In genomic region chrX:119206203-119206602, GRCh38 we compare ENCODE assay signal across 1 cellular context.
A peak's percentile ranks its signal among the peaks of the same experiment; 100 is the strongest.
TF ChIP-seq lines count a peak whose summit lies in the region.

No MANE protein-coding gene starts in this region.

TF ChIP-seq in K562, 482 proteins besides CTCF, POLR2A, EP300 and RAD21 (continued from another document and continues in another):
- TF ChIP-seq NKRF (IDR thresholded peaks at IDR 0.05; ENCODE audit: borderline replicate concordance) (no peak), NCOA6 (IDR thresholded peaks at IDR 0.05) (no peak), ETV5 (CRISPR knock-in tag; IDR thresholded peaks at IDR 0.05; ENCODE audit: low read depth) (no peak), ILK (tag; IDR thresholded peaks at IDR 0.05; ENCODE audit: borderline replicate concordance, low read depth) (no peak), MTA1 (IDR thresholded peaks at IDR 0.05; ENCODE audit: borderline replicate concordance) (no peak; the same call in 1 of the 2 replicates), ZNF143 (CRISPR knock-in tag; IDR thresholded peaks at IDR 0.05) (no peak), SIX5 (IDR thresholded peaks at IDR 0.05; ENCODE audit: borderline replicate concordance in 1 of 2, insufficient read depth in 1 of 2, low read depth in 1 of 2, low read length in 2 of 2) (no peak), ZNF780A (CRISPR knock-in tag; IDR thresholded peaks at IDR 0.05) (no peak), SOX6 (IDR thresholded peaks at IDR 0.05) (peak; percentile 85), E2F6 (IDR thresholded peaks at IDR 0.05; ENCODE audit: borderline replicate concordance in 1 of 2, extremely low read depth in 1 of 2, insufficient read depth in 1 of 2, insufficient read length in 1 of 2, low read depth in 1 of 2, low read length in 1 of 2, poor library complexity in 1 of 2, severe bottlenecking in 1 of 2) (no peak), CEBPB (tag; IDR thresholded peaks at IDR 0.05) (peak; percentile 96), GATAD2A (IDR thresholded peaks at IDR 0.05) (no peak), ZNF239 (CRISPR knock-in tag; IDR thresholded peaks at IDR 0.05) (peak; percentile 11; the same call in 1 of the 2 replicates), FOSL1 (tag; conservative IDR thresholded peaks at IDR 0.05) (peak; percentile 44; the same call in 1 of the 2 replicates), ZNF764 (CRISPR knock-in tag; IDR thresholded peaks at IDR 0.05; ENCODE audit: low read depth) (no peak), ESRRA (IDR thresholded peaks at IDR 0.05; ENCODE audit: borderline replicate concordance, low read depth) (peak; percentile 27; the same call in 1 of the 2 replicates), CCNT2 (IDR thresholded peaks at IDR 0.05; ENCODE audit: borderline replicate concordance, extremely low read depth, insufficient read length, low read depth, low read length) (no peak), RFX1 (IDR thresholded peaks at IDR 0.05) (no peak), MITF (IDR thresholded peaks at IDR 0.05) (no peak), NFIX (CRISPR knock-in tag; IDR thresholded peaks at IDR 0.05; ENCODE audit: low read depth) (no peak), HMG20A (CRISPR knock-in tag; conservative IDR thresholded peaks at IDR 0.05) (no peak), NFE2 (IDR thresholded peaks at IDR 0.05; ENCODE audit: low read depth) (peak; percentile 82), ZNF609 (CRISPR knock-in tag; IDR thresholded peaks at IDR 0.05; ENCODE audit: borderline replicate concordance) (no peak), NFE2L1 (tag; IDR thresholded peaks at IDR 0.05; ENCODE audit: borderline replicate concordance, low read depth) (no peak), SMARCE1 (IDR thresholded peaks at IDR 0.05) (peak; percentile 39; the same call in 1 of the 2 replicates), CBFB (CRISPR knock-in tag; IDR thresholded peaks at IDR 0.05) (no peak), HDAC2 (IDR thresholded peaks at IDR 0.05) (peak; percentile 34; the same call in 1 of the 2 replicates), GABPB2 (CRISPR knock-in tag; conservative IDR thresholded peaks at IDR 0.05) (no peak), CGGBP1 (CRISPR knock-in tag; IDR thresholded peaks at IDR 0.05) (no peak), ZNF695 (CRISPR knock-in tag; IDR thresholded peaks at IDR 0.05) (no peak), MEF2A (IDR thresholded peaks at IDR 0.05; ENCODE audit: control insufficient read depth, low read depth, low read length) (no peak), KLF16 (IDR thresholded peaks at IDR 0.05) (no peak), ZFP36 (IDR thresholded peaks at IDR 0.05; ENCODE audit: low read depth, low read length, partially characterized antibody) (no peak), ARID3A (IDR thresholded peaks at IDR 0.05; ENCODE audit: borderline replicate concordance, low read depth, low read length) (no peak), USF2 (CRISPR knock-in tag; IDR thresholded peaks at IDR 0.05) (no peak), CC2D1A (IDR thresholded peaks at IDR 0.05) (no peak), ETS2 (tag; IDR thresholded peaks at IDR 0.05; ENCODE audit: borderline replicate concordance, poor library complexity, severe bottlenecking) (no peak)
- TF ChIP-seq, protein P1, sequence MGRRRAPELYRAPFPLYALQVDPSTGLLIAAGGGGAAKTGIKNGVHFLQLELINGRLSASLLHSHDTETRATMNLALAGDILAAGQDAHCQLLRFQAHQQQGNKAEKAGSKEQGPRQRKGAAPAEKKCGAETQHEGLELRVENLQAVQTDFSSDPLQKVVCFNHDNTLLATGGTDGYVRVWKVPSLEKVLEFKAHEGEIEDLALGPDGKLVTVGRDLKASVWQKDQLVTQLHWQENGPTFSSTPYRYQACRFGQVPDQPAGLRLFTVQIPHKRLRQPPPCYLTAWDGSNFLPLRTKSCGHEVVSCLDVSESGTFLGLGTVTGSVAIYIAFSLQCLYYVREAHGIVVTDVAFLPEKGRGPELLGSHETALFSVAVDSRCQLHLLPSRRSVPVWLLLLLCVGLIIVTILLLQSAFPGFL (CRISPR knock-in tag; IDR thresholded peaks at IDR 0.05), result no peak
- TF ChIP-seq, protein P2, sequence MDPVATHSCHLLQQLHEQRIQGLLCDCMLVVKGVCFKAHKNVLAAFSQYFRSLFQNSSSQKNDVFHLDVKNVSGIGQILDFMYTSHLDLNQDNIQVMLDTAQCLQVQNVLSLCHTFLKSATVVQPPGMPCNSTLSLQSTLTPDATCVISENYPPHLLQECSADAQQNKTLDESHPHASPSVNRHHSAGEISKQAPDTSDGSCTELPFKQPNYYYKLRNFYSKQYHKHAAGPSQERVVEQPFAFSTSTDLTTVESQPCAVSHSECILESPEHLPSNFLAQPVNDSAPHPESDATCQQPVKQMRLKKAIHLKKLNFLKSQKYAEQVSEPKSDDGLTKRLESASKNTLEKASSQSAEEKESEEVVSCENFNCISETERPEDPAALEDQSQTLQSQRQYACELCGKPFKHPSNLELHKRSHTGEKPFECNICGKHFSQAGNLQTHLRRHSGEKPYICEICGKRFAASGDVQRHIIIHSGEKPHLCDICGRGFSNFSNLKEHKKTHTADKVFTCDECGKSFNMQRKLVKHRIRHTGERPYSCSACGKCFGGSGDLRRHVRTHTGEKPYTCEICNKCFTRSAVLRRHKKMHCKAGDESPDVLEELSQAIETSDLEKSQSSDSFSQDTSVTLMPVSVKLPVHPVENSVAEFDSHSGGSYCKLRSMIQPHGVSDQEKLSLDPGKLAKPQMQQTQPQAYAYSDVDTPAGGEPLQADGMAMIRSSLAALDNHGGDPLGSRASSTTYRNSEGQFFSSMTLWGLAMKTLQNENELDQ (CRISPR knock-in tag; IDR thresholded peaks at IDR 0.05; ENCODE audit: borderline replicate concordance), result no peak
- TF ChIP-seq, protein P3, sequence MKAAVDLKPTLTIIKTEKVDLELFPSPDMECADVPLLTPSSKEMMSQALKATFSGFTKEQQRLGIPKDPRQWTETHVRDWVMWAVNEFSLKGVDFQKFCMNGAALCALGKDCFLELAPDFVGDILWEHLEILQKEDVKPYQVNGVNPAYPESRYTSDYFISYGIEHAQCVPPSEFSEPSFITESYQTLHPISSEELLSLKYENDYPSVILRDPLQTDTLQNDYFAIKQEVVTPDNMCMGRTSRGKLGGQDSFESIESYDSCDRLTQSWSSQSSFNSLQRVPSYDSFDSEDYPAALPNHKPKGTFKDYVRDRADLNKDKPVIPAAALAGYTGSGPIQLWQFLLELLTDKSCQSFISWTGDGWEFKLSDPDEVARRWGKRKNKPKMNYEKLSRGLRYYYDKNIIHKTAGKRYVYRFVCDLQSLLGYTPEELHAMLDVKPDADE (conservative IDR thresholded peaks at IDR 0.05; ENCODE audit: control insufficient read depth, low read depth, low read length), result no peak
- TF ChIP-seq, protein P4, sequence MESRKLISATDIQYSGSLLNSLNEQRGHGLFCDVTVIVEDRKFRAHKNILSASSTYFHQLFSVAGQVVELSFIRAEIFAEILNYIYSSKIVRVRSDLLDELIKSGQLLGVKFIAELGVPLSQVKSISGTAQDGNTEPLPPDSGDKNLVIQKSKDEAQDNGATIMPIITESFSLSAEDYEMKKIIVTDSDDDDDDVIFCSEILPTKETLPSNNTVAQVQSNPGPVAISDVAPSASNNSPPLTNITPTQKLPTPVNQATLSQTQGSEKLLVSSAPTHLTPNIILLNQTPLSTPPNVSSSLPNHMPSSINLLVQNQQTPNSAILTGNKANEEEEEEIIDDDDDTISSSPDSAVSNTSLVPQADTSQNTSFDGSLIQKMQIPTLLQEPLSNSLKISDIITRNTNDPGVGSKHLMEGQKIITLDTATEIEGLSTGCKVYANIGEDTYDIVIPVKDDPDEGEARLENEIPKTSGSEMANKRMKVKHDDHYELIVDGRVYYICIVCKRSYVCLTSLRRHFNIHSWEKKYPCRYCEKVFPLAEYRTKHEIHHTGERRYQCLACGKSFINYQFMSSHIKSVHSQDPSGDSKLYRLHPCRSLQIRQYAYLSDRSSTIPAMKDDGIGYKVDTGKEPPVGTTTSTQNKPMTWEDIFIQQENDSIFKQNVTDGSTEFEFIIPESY (CRISPR knock-in tag; IDR thresholded peaks at IDR 0.05), result no peak
- TF ChIP-seq, protein P5, sequence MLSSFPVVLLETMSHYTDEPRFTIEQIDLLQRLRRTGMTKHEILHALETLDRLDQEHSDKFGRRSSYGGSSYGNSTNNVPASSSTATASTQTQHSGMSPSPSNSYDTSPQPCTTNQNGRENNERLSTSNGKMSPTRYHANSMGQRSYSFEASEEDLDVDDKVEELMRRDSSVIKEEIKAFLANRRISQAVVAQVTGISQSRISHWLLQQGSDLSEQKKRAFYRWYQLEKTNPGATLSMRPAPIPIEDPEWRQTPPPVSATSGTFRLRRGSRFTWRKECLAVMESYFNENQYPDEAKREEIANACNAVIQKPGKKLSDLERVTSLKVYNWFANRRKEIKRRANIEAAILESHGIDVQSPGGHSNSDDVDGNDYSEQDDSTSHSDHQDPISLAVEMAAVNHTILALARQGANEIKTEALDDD (IDR thresholded peaks at IDR 0.05), result peak; percentile 20; the same call in 1 of the 2 replicates
